1 cellular context compared by ENCODE assay signal in genomic region chr16:57628782-57629181, GRCh38.
TF ChIP-seq lines count a peak whose summit lies in the region.

No MANE protein-coding gene starts in this region.

TF ChIP-seq in HEK293, 187 proteins besides CTCF, POLR2A, EP300 and RAD21 (continued from another document and continues in another):
- TF ChIP-seq ZNF157 (tag by site-specific recombination; IDR thresholded peaks at IDR 0.05) (peak; percentile 67), OSR2 (tag by site-specific recombination; IDR thresholded peaks at IDR 0.05) (no peak), ZNF704 (tag by site-specific recombination; IDR thresholded peaks at IDR 0.05) (peak; percentile 38; the same call in 1 of the 2 replicates), PATZ1 (tag by site-specific recombination; IDR thresholded peaks at IDR 0.05) (no peak), ZNF391 (tag by site-specific recombination; IDR thresholded peaks at IDR 0.05; ENCODE audit: borderline replicate concordance, low read depth) (0 out of 2 replicates have a peak, but pooled peaks have one; percentile 78), ZNF660 (tag by site-specific recombination; IDR thresholded peaks at IDR 0.05) (no peak), ZBTB10 (tag by site-specific recombination; IDR thresholded peaks at IDR 0.05) (peak; percentile 83), ZNF175 (tag by site-specific recombination; IDR thresholded peaks at IDR 0.05) (no peak), ZNF777 (tag by site-specific recombination; IDR thresholded peaks at IDR 0.05; ENCODE audit: borderline replicate concordance) (peak; percentile 74; the same call in 1 of the 2 replicates), ZNF785 (tag by site-specific recombination; IDR thresholded peaks at IDR 0.05) (peak; percentile 98), ZNF202 (tag by site-specific recombination; IDR thresholded peaks at IDR 0.05; ENCODE audit: borderline replicate concordance) (no peak), HOXA7 (CRISPR knock-in tag; IDR thresholded peaks at IDR 0.05; ENCODE audit: borderline replicate concordance) (no peak), EGR2 (tag by site-specific recombination; IDR thresholded peaks at IDR 0.05; ENCODE audit: low read depth) (peak; percentile 95), ZNF266 (tag by site-specific recombination; IDR thresholded peaks at IDR 0.05; ENCODE audit: low read depth) (no peak), REST (tag by site-specific recombination; IDR thresholded peaks at IDR 0.05) (no peak), ZNF214 (tag by site-specific recombination; IDR thresholded peaks at IDR 0.05; ENCODE audit: borderline replicate concordance) (no peak), ZNF692 (tag by site-specific recombination; IDR thresholded peaks at IDR 0.05) (peak; percentile 52; the same call in 1 of the 2 replicates), ZNF837 (tag by site-specific recombination; IDR thresholded peaks at IDR 0.05) (peak; percentile 60; the same call in 1 of the 2 replicates), ZNF248 (tag by site-specific recombination; IDR thresholded peaks at IDR 0.05) (0 out of 2 replicates have a peak, but pooled peaks have one; percentile 72), ZNF558 (tag by site-specific recombination; IDR thresholded peaks at IDR 0.05) (no peak), ZNF639 (tag by site-specific recombination; IDR thresholded peaks at IDR 0.05) (0 out of 2 replicates have a peak, but pooled peaks have one; percentile 44), ZNF398 (tag by site-specific recombination; IDR thresholded peaks at IDR 0.05) (peak; percentile 77), REPIN1 (tag by site-specific recombination; IDR thresholded peaks at IDR 0.05; ENCODE audit: low read depth) (no peak), KLF16 (tag by site-specific recombination; IDR thresholded peaks at IDR 0.05) (no peak), ZFP37 (tag by site-specific recombination; IDR thresholded peaks at IDR 0.05) (no peak), ZFP3 (tag by site-specific recombination; IDR thresholded peaks at IDR 0.05; ENCODE audit: low read depth) (no peak), ZNF571 (tag by site-specific recombination; IDR thresholded peaks at IDR 0.05) (no peak), ZFP69B (tag by site-specific recombination; IDR thresholded peaks at IDR 0.05) (0 out of 2 replicates have a peak, but pooled peaks have one; percentile 21), ZNF843 (tag by site-specific recombination; IDR thresholded peaks at IDR 0.05) (0 out of 2 replicates have a peak, but pooled peaks have one; percentile 50), HIC1 (tag by site-specific recombination; IDR thresholded peaks at IDR 0.05) (no peak), TCF7L2 (IDR thresholded peaks at IDR 0.05; ENCODE audit: borderline replicate concordance, low read depth, low read length) (no peak), ZBTB44 (tag by site-specific recombination; IDR thresholded peaks at IDR 0.05) (no peak), ZNF830 (tag by site-specific recombination; IDR thresholded peaks at IDR 0.05; ENCODE audit: low read depth) (no peak), HOXC10 (CRISPR knock-in tag; IDR thresholded peaks at IDR 0.05) (no peak), ZNF626 (tag by site-specific recombination; IDR thresholded peaks at IDR 0.05) (no peak), ZNF707 (tag by site-specific recombination; IDR thresholded peaks at IDR 0.05) (no peak), ZNF26 (tag by site-specific recombination; IDR thresholded peaks at IDR 0.05) (no peak), OVOL3 (tag by site-specific recombination; IDR thresholded peaks at IDR 0.05) (no peak), SCRT1 (tag by site-specific recombination; IDR thresholded peaks at IDR 0.05; ENCODE audit: borderline replicate concordance) (no peak), ZNF747 (tag by site-specific recombination; IDR thresholded peaks at IDR 0.05) (peak; percentile 88), ZNF121 (tag by site-specific recombination; IDR thresholded peaks at IDR 0.05) (no peak), KLF10 (tag by site-specific recombination; IDR thresholded peaks at IDR 0.05) (no peak)
